22 cellular contexts compared by ENCODE assay signal in the genomic region with DNA sequence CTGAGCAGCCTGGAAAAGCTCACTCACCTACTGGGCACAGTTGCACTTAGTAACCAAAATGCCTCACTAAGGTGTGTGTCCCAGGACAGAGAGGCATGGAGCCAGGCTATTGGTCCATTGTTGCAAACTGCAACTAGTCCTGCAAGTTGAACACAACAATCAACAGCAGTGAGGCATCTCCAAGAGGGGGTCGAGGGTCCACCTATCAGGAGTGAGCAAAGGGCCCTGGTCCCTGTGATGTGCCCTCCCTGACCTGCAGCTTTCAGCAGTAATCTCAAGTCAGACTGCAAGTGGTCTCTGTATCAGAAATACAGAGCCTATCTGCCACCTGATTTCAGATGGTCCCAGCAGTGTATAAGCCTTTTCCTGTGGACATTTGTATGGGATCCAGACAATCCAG. TPM values are rescaled to one million over a fixed set of nuclear protein-coding genes. Genes with fewer than 3 reads are reported as not detected.
"Had no signal": no experiment of that assay in that cellular context is flagged by ENCODE, and none has a peak within 500 bp of the region (broad histone marks: within the 10 kb centered on the region; RNA-seq: fewer than 3 reads in every experiment).

No MANE protein-coding gene starts in this region.

- H3K4me1 ChIP-seq: adrenal gland had no signal

- H3K36me3 ChIP-seq: adrenal gland, WERI-Rb-1 had no signal

- H3K27me3 ChIP-seq: adrenal gland had no signal

- H3K9me3 ChIP-seq: adrenal gland had no signal

- ATAC-seq: activated CD4-positive, CD25-positive, alpha-beta regulatory T cell treated with anti-CD3 and anti-CD28 coated beads, Interleukin-2, amount 50 U/mL, for 24 hours; activated CD8-positive, alpha-beta T cell treated with anti-CD3 and anti-CD28 coated beads for 36 hours; K562 had no signal

- H3K4me3 ChIP-seq: adrenal gland, K562 had no signal

- H3K9me3 Mint-ChIP-seq: activated CD8-positive, alpha-beta T cell treated with anti-CD3 and anti-CD28 coated beads for 36 hours; activated naive CD8-positive, alpha-beta T cell treated with anti-CD3 and anti-CD28 coated beads, Interleukin-2, amount 10 ng/mL, durations not matched to agents 7 days and 5 days; central memory CD8-positive, alpha-beta T cell had no signal

- DNase-seq: activated CD4-positive, alpha-beta T cell treated with anti-CD3 and anti-CD28 coated beads for 4 hours; activated CD8-positive, alpha-beta memory T cell treated with anti-CD3 and anti-CD28 coated beads, Interleukin-2, amount 50 U/mL, for 4 hours; activated CD8-positive, alpha-beta T cell treated with anti-CD3 and anti-CD28 coated beads for 36 hours; activated naive CD4-positive, alpha-beta T cell treated with anti-CD3 and anti-CD28 coated beads, Interleukin-2, amount 50 U/mL, for 16 hours; activated naive CD8-positive, alpha-beta T cell treated with anti-CD3 and anti-CD28 coated beads, Interleukin-2, amount 10 ng/mL, durations not matched to agents 7 days and 5 days; adrenal gland; anterior cingulate cortex; Kasumi-1; NCI-H1092; NCI-H1930; NCI-H226; NCI-H510A; NCI-H526 treated with DMSO at 0.1 percent for 48 hours; SIG-M5; T-helper 1 cell had no signal

- H3K4me1 Mint-ChIP-seq: activated naive CD8-positive, alpha-beta T cell treated with anti-CD3 and anti-CD28 coated beads, Interleukin-2, amount 10 ng/mL, durations not matched to agents 7 days and 5 days; central memory CD8-positive, alpha-beta T cell had no signal

- H3K27ac ChIP-seq: adrenal gland, WERI-Rb-1 had no signal

- H3K4me3 Mint-ChIP-seq: activated CD8-positive, alpha-beta T cell treated with anti-CD3 and anti-CD28 coated beads for 36 hours; activated naive CD8-positive, alpha-beta T cell treated with anti-CD3 and anti-CD28 coated beads, Interleukin-2, amount 10 ng/mL, durations not matched to agents 7 days and 5 days; central memory CD8-positive, alpha-beta T cell had no signal

- H3K36me3 Mint-ChIP-seq: activated naive CD8-positive, alpha-beta T cell treated with anti-CD3 and anti-CD28 coated beads, Interleukin-2, amount 10 ng/mL, durations not matched to agents 7 days and 5 days had no signal

- H3K27ac Mint-ChIP-seq: activated CD8-positive, alpha-beta T cell treated with anti-CD3 and anti-CD28 coated beads for 36 hours; activated naive CD8-positive, alpha-beta T cell treated with anti-CD3 and anti-CD28 coated beads, Interleukin-2, amount 10 ng/mL, durations not matched to agents 7 days and 5 days had no signal

RNA-seq across cellular contexts. Expression of a gene that starts 50.2 kb away (rescaled TPM):
- total RNA-seq: activated CD8-positive, alpha-beta T cell treated with anti-CD3 and anti-CD28 coated beads for 36 hours; activated naive CD8-positive, alpha-beta T cell treated with anti-CD3 and anti-CD28 coated beads, Interleukin-2, amount 10 ng/mL, durations not matched to agents 7 days and 5 days; K562; OCI-LY7; RPMI7951; T-helper 2 cell treated with Interferon-gamma antibody and Interleukin-4, amounts not matched to agents 100 ng/mL and 5 ng/mL, for 36 hours had no signal
